Comparison of ENCODE assay signal across 2 cellular contexts in genomic region chr3:97388774-97389173, GRCh38.
TF ChIP-seq lines count a peak whose summit lies in the region.

No MANE protein-coding gene starts in this region.

TF ChIP-seq in GM23338, 12 proteins besides CTCF, POLR2A, EP300 and RAD21 (continued from another document):
- TF ChIP-seq REST (IDR thresholded peaks at IDR 0.05; ENCODE audit: unreplicated experiment) (no peak), ETS1 (IDR thresholded peaks at IDR 0.05) (no peak)

TF ChIP-seq in WTC11, 78 proteins besides CTCF, POLR2A, EP300 and RAD21 (continued from another document):
- TF ChIP-seq HMGXB4 (CRISPR knock-in tag; IDR thresholded peaks at IDR 0.05), result no peak
- TF ChIP-seq GABPB1 (CRISPR knock-in tag; IDR thresholded peaks at IDR 0.05), result no peak
- TF ChIP-seq SP1 (CRISPR knock-in tag; conservative IDR thresholded peaks at IDR 0.05), result no peak
- TF ChIP-seq NR2C2 (CRISPR knock-in tag; IDR thresholded peaks at IDR 0.05), result no peak
- TF ChIP-seq ZSCAN18 (CRISPR knock-in tag; IDR thresholded peaks at IDR 0.05), result no peak
- TF ChIP-seq ETV6 (CRISPR knock-in tag; IDR thresholded peaks at IDR 0.05), result no peak
- TF ChIP-seq STAT6 (CRISPR knock-in tag; conservative IDR thresholded peaks at IDR 0.05; ENCODE audit: low read depth), result no peak
